Comparison of ENCODE assay signal across 1 cellular context in the genomic region with DNA sequence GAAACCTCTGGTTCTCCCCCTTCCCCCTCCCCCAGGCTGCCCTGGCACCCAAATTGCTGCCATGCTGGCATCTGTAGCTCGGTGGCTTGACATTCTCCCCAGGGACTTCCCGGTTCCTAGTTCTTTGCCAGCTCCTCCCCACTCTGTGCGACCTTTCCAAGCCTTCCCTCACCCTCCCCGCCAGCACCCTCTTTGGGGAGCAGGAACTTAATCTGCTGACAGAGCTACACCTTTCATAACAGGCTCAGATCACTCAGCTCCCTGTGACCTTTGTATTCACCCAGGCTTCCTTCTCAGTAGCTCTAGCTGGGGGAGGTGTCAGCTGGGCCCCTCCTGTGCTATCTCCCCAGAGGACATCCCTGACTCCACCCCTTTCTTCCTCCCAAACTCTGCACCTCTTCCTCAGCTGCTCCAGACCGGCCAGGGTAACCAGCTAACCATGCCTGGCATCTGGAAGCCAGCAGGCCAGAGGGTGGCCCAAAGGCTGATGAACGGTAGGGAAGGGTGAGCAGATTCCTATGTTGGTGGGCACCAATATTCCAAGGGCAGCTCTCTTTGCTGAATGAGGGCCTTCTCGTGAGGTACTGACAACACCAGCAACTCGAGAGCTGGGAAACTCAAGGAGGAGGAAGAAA.
TF ChIP-seq lines count a peak whose summit lies in the region.

No MANE protein-coding gene starts in this region.

TF ChIP-seq in K562, 482 proteins besides CTCF, POLR2A, EP300 and RAD21 (continued from another document and continues in another):
- TF ChIP-seq CBFA2T3 (IDR thresholded peaks at IDR 0.05), result peak; percentile 51
- TF ChIP-seq, protein P1, sequence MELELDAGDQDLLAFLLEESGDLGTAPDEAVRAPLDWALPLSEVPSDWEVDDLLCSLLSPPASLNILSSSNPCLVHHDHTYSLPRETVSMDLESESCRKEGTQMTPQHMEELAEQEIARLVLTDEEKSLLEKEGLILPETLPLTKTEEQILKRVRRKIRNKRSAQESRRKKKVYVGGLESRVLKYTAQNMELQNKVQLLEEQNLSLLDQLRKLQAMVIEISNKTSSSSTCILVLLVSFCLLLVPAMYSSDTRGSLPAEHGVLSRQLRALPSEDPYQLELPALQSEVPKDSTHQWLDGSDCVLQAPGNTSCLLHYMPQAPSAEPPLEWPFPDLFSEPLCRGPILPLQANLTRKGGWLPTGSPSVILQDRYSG (tag; conservative IDR thresholded peaks at IDR 0.05; ENCODE audit: low read depth), result 0 out of 2 replicates have a peak, but pooled peaks have one; percentile 43
- no peak for TF ChIP-seq E2F8 (IDR thresholded peaks at IDR 0.05; ENCODE audit: low read depth, partially characterized antibody)
- TF ChIP-seq CCNT2 (IDR thresholded peaks at IDR 0.05; ENCODE audit: borderline replicate concordance, extremely low read depth, insufficient read length, low read depth, low read length), result no peak
- TF ChIP-seq CBX3 (IDR thresholded peaks at IDR 0.05; ENCODE audit: borderline replicate concordance in 1 of 2, low read length in 2 of 2), result no peak
- TF ChIP-seq TEAD2 (tag; IDR thresholded peaks at IDR 0.05), result no peak
- no peak for TF ChIP-seq CREB3L1 (IDR thresholded peaks at IDR 0.05; ENCODE audit: borderline replicate concordance, low read depth)
- no peak for TF ChIP-seq HDAC2 (IDR thresholded peaks at IDR 0.05)
- no peak for TF ChIP-seq ZNF12 (CRISPR knock-in tag; IDR thresholded peaks at IDR 0.05)
- peak; percentile 51 for TF ChIP-seq C11orf30 (IDR thresholded peaks at IDR 0.05; ENCODE audit: low read depth)
- peak; percentile 66 for TF ChIP-seq DPF2 (IDR thresholded peaks at IDR 0.05)
- TF ChIP-seq MECOM (CRISPR knock-in tag; IDR thresholded peaks at IDR 0.05), result no peak
- TF ChIP-seq ZNF124 (CRISPR knock-in tag; IDR thresholded peaks at IDR 0.05), result no peak
- TF ChIP-seq FOXK2 (conservative IDR thresholded peaks at IDR 0.05 in 1 of 2, IDR thresholded peaks at IDR 0.05 in 1 of 2; ENCODE audit: low read depth in 2 of 2), result peak in 1 of 2 experiments; percentile 28; a peak in 1 of 4 replicates
- no peak for TF ChIP-seq ZKSCAN1 (IDR thresholded peaks at IDR 0.05; ENCODE audit: low read depth, low read length)
- TF ChIP-seq, protein P2, sequence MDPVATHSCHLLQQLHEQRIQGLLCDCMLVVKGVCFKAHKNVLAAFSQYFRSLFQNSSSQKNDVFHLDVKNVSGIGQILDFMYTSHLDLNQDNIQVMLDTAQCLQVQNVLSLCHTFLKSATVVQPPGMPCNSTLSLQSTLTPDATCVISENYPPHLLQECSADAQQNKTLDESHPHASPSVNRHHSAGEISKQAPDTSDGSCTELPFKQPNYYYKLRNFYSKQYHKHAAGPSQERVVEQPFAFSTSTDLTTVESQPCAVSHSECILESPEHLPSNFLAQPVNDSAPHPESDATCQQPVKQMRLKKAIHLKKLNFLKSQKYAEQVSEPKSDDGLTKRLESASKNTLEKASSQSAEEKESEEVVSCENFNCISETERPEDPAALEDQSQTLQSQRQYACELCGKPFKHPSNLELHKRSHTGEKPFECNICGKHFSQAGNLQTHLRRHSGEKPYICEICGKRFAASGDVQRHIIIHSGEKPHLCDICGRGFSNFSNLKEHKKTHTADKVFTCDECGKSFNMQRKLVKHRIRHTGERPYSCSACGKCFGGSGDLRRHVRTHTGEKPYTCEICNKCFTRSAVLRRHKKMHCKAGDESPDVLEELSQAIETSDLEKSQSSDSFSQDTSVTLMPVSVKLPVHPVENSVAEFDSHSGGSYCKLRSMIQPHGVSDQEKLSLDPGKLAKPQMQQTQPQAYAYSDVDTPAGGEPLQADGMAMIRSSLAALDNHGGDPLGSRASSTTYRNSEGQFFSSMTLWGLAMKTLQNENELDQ (CRISPR knock-in tag; IDR thresholded peaks at IDR 0.05; ENCODE audit: borderline replicate concordance), result no peak
- TF ChIP-seq, protein P3, sequence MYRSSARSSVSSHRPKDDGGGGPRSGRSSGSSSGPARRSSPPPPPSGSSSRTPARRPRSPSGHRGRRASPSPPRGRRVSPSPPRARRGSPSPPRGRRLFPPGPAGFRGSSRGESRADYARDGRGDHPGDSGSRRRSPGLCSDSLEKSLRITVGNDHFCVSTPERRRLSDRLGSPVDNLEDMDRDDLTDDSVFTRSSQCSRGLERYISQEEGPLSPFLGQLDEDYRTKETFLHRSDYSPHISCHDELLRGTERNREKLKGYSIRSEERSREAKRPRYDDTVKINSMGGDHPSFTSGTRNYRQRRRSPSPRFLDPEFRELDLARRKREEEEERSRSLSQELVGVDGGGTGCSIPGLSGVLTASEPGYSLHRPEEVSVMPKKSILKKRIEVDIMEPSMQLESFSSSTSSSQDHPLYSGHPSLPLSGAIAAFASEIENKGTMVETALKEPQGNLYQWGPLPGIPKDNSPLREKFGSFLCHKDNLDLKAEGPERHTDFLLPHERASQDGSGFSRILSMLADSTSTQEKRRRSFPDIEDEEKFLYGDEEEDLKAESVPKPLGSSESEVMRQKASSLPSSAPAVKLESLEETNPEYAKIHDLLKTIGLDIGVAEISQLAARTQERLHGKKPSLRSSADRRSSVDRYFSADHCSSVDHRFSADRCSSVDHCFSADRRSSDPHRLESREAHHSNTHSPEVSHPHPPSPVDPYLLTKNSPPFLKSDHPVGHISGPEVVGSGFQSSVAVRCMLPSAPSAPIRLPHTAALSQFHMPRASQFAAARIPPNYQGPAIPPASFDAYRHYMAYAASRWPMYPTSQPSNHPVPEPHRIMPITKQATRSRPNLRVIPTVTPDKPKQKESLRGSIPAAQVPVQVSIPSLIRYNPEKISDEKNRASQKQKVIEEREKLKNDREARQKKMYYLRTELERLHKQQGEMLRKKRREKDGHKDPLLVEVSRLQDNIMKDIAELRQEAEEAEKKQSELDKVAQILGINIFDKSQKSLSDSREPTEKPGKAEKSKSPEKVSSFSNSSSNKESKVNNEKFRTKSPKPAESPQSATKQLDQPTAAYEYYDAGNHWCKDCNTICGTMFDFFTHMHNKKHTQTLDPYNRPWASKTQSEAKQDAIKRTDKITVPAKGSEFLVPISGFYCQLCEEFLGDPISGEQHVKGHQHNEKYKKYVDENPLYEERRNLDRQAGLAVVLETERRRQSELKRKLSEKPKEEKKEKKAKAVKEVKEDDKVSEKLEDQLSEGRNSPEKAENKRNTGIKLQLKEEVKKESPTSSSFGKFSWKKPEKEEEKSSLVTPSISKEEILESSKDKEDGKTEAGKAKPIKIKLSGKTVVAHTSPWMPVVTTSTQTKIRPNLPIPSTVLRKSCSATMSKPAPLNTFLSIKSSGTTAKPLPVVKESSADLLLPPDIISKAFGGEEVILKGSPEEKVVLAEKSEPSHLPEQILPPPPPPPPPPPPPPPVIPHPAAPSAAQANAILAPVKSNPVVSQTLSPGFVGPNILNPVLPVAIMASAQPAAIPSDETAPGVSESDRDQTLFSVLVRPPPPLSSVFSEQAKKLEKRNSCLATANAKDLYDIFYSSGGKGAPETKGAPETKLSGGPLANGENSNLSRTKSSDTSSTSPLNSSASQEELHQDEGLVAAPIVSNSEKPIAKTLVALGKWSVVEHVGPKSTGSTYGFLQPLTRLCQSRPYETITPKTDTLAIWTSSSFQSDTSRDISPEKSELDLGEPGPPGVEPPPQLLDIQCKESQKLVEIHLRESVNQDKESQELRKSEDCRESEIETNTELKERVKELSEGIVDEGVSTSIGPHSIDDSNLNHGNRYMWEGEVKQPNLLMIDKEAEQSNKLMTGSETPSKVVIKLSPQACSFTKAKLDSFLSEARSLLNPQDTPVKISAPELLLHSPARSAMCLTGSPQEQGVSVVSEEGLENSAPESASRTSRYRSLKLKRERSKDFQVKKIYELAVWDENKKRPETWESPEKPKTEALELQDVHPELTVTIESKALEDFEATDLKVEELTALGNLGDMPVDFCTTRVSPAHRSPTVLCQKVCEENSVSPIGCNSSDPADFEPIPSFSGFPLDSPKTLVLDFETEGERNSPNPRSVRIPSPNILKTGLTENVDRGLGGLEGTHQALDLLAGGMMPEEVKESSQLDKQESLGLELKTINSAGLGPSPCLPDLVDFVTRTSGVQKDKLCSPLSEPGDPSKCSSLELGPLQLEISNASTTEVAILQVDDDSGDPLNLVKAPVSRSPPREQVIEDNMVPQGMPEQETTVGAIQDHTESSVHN (IDR thresholded peaks at IDR 0.05; ENCODE audit: borderline replicate concordance in 1 of 2, low read depth in 1 of 2), result no peak
- 0 out of 2 replicates have a peak, but pooled peaks have one; percentile 56 for TF ChIP-seq HDGF (IDR thresholded peaks at IDR 0.05)
- TF ChIP-seq, protein P4, sequence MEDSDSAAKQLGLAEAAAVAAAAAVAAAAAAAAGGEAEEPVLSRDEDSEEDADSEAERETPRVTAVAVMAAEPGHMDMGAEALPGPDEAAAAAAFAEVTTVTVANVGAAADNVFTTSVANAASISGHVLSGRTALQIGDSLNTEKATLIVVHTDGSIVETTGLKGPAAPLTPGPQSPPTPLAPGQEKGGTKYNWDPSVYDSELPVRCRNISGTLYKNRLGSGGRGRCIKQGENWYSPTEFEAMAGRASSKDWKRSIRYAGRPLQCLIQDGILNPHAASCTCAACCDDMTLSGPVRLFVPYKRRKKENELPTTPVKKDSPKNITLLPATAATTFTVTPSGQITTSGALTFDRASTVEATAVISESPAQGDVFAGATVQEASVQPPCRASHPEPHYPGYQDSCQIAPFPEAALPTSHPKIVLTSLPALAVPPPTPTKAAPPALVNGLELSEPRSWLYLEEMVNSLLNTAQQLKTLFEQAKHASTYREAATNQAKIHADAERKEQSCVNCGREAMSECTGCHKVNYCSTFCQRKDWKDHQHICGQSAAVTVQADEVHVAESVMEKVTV (CRISPR knock-in tag; IDR thresholded peaks at IDR 0.05), result no peak
- no peak for TF ChIP-seq ZNF589 (CRISPR knock-in tag; IDR thresholded peaks at IDR 0.05; ENCODE audit: low read depth)
- TF ChIP-seq, protein P5, sequence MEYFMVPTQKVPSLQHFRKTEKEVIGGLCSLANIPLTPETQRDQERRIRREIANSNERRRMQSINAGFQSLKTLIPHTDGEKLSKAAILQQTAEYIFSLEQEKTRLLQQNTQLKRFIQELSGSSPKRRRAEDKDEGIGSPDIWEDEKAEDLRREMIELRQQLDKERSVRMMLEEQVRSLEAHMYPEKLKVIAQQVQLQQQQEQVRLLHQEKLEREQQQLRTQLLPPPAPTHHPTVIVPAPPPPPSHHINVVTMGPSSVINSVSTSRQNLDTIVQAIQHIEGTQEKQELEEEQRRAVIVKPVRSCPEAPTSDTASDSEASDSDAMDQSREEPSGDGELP (CRISPR knock-in tag; IDR thresholded peaks at IDR 0.05; ENCODE audit: borderline replicate concordance), result peak; percentile 81
- no peak for TF ChIP-seq ZNF184 (CRISPR knock-in tag; IDR thresholded peaks at IDR 0.05)
- TF ChIP-seq TBL1XR1 (IDR thresholded peaks at IDR 0.05; ENCODE audit: low read length in 2 of 2), result 0 out of 4 replicates have a peak, but pooled peaks of 1 of the 2 experiments have one; percentile 30
- TF ChIP-seq ZFPM2 (CRISPR knock-in tag; IDR thresholded peaks at IDR 0.05), result no peak
- no peak for TF ChIP-seq ZFP91 (CRISPR knock-in tag; IDR thresholded peaks at IDR 0.05)
- TF ChIP-seq, protein P6, sequence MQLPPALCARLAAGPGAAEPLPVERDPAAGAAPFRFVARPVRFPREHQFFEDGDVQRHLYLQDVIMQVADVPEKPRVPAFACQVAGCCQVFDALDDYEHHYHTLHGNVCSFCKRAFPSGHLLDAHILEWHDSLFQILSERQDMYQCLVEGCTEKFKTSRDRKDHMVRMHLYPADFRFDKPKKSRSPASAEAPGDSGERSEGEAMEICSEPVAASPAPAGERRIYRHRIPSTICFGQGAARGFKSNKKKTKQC (CRISPR knock-in tag; IDR thresholded peaks at IDR 0.05), result no peak
- TF ChIP-seq HOMEZ (CRISPR knock-in tag; IDR thresholded peaks at IDR 0.05), result no peak
- TF ChIP-seq OTX1 (CRISPR knock-in tag; IDR thresholded peaks at IDR 0.05), result no peak
- TF ChIP-seq FOS (IDR thresholded peaks at IDR 0.05; ENCODE audit: extremely low read depth, insufficient read length), result no peak
